Comparison of ENCODE assay signal across 17 cellular contexts in the genomic region with DNA sequence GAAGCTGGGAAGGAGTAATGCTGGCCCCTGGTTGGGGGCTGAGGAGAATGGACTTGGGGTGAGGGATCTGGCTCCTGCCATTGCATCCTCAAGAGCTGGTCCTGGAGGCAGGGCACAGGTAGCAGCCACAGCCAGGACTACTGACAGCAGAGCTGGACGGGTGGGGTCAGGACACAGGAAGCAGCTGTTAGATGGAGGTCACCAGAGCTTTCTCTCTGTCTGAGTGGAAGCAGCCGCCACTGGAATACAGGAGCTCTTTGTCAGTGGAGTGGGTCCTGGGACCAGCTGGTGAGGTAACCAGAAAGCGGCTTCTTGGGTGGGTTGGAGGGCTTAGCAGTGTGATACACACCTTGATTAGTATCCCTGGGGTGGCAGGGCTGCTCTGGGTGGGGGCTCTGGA. TPM values are rescaled to one million over a fixed set of nuclear protein-coding genes. Genes with fewer than 3 reads are reported as not detected.
DNase-seq lines count a peak whose midpoint lies in the region; ATAC-seq and TF ChIP-seq lines count a peak whose summit lies in the region.
"Had no signal": no experiment of that assay in that cellular context is flagged by ENCODE, and none has a peak within 500 bp of the region (broad histone marks: within the 10 kb centered on the region; RNA-seq: fewer than 3 reads in every experiment).

No MANE protein-coding gene starts in this region.

- no peaks in the 10 kb centered on the region for H3K4me1 Mint-ChIP-seq in CD4-positive, alpha-beta T cell (ENCODE audit: low read depth)

- H2AFZ ChIP-seq in mesenchymal stem cell (ENCODE audit: low read depth, low read length) = no peak overlapping the region

- TF ChIP-seq CTCF in sigmoid colon (IDR thresholded peaks at IDR 0.05) = no peak
- no peak for TF ChIP-seq CTCF in CD4-positive, alpha-beta T cell (IDR thresholded peaks at IDR 0.05)

- POLR2A ChIA-PET in CD4-positive, alpha-beta T cell (lab: Charles Lee) = no interaction called here

- H3K4me1 ChIP-seq in BLaER1 = peaks cover 30% of the 10 kb centered on the region
- peaks cover 7% of the 10 kb centered on the region for H3K4me1 ChIP-seq in mesenchymal stem cell (ENCODE audit: control insufficient read depth, insufficient read depth, low read depth, low read length)
- H3K4me1 ChIP-seq in sigmoid colon = peaks cover 0 to 65% (median 39%) of the 10 kb centered on the region in 4 donors

- H3K36me3 ChIP-seq in BLaER1 (no peaks in the 10 kb centered on the region), mesenchymal stem cell (ENCODE audit: control insufficient read depth in 1 of 2, insufficient read depth in 2 of 2, low read depth in 1 of 2, low read length in 2 of 2) (peaks cover 48 to 53% of the 10 kb centered on the region in 2 experiments), sigmoid colon (no peaks in the 10 kb centered on the region)
- H3K36me3 ChIP-seq: BLaER1 treated with 17β-estradiol and CSF1 and Interleukin-3, amounts not matched to agents 10 nM and 100 nM had no signal

- H4K91ac ChIP-seq in mesenchymal stem cell (ENCODE audit: low read length) = no peak overlapping the region

- H3K4me2 ChIP-seq in BLaER1 (no peak overlapping the region), mesenchymal stem cell (ENCODE audit: low read length, poor library complexity, severe bottlenecking) (no peak overlapping the region)

- H3K9me3 Mint-ChIP-seq in CD4-positive, alpha-beta T cell = no peaks in the 10 kb centered on the region

- H3K4ac ChIP-seq in mesenchymal stem cell (ENCODE audit: low read depth in 1 of 2, low read length in 2 of 2) = no peak overlapping the region

- intact Hi-C loops in sigmoid colon (cut with DNase I) = loop anchor here (5.0 kb wide), 1 partner anchor 59 kb away; a partner anchor contains a TSS
- intact Hi-C loops in CD4-positive, alpha-beta T cell (cut with DNase I, micrococcal nuclease) = loop anchor here in 1 of 2 experiments (5.0 kb wide), 1 partner anchor 1581 kb away; no protein-coding TSS in a partner anchor

- no peak overlapping the region for H3K23ac ChIP-seq in mesenchymal stem cell (ENCODE audit: low read length in 2 of 2)

- no peak overlapping the region for H2BK5ac ChIP-seq in mesenchymal stem cell (ENCODE audit: low read depth, low read length, poor library complexity, severe bottlenecking)

- no peaks in the 10 kb centered on the region for H3K36me3 Mint-ChIP-seq in CD4-positive, alpha-beta T cell (ENCODE audit: low read depth)

- H3K27me3 Mint-ChIP-seq in CD4-positive, alpha-beta T cell = no peaks in the 10 kb centered on the region

- H2AK5ac ChIP-seq in mesenchymal stem cell (ENCODE audit: low read length, severe bottlenecking) = no peak overlapping the region

- H3K79me1 ChIP-seq in mesenchymal stem cell (replicated peaks; ENCODE audit: low read length, poor library complexity, severe bottlenecking) = peaks cover 3% of the 10 kb centered on the region

- no peak overlapping the region for H3K4me3 Mint-ChIP-seq in CD4-positive, alpha-beta T cell

- no peak overlapping the region for H3K4me3 ChIP-seq in BLaER1
- H3K4me3 ChIP-seq in mesenchymal stem cell (ENCODE audit: insufficient read depth in 1 of 2, low read depth in 1 of 2, low read length in 2 of 2) = no peak overlapping the region
- no peak overlapping the region for H3K4me3 ChIP-seq in sigmoid colon
- H3K4me3 ChIP-seq: BLaER1 treated with 17β-estradiol and CSF1 and Interleukin-3, amounts not matched to agents 10 nM and 100 nM had no signal

- 86% methylated on average over 3 of the region's 3 CpGs for WGBS in mesenchymal stem cell
- 87% methylated on average over 3 of the region's 3 CpGs for WGBS in sigmoid colon, 2 donors

- TF ChIP-seq EP300 in sigmoid colon (IDR thresholded peaks at IDR 0.05) = no peak

- CTCF ChIA-PET in CD4-positive, alpha-beta T cell (lab: Charles Lee) = no interaction called here

- no peak overlapping the region for H2BK12ac ChIP-seq in mesenchymal stem cell (ENCODE audit: low read length in 2 of 2)

- H3K27me3 ChIP-seq in BLaER1 (no peaks in the 10 kb centered on the region), mesenchymal stem cell (ENCODE audit: control insufficient read depth in 1 of 2, insufficient read depth in 1 of 2, low read length in 2 of 2) (no peaks in the 10 kb centered on the region), sigmoid colon (no peaks in the 10 kb centered on the region)
- no peaks in the 10 kb centered on the region for H3K27me3 ChIP-seq in CD4-positive, alpha-beta T cell (ENCODE audit: control insufficient read depth, insufficient read depth, low read length)
- H3K27me3 ChIP-seq: BLaER1 treated with 17β-estradiol and CSF1 and Interleukin-3, amounts not matched to agents 10 nM and 100 nM had no signal

- TF ChIP-seq POLR2A in sigmoid colon (IDR thresholded peaks at IDR 0.05) = no peak

- DNase-seq in dermis microvascular lymphatic vessel endothelial cell (ENCODE audit: low read depth in 2 of 2) (peak; percentile 40 to 45), mesenchymal stem cell (no peak), sigmoid colon (no peak), NCI-H1436 treated with DMSO at 0.1 percent for 48 hours (lab: John Stamatoyannopoulos, UW) (no peak)
- no peak for DNase-seq in stimulated activated CD4-positive, alpha-beta T cell treated with anti-CD3 and anti-CD28 coated beads, Interleukin-4, amount 100 ng/mL, for 4 hours
- DNase-seq in CD4-positive, alpha-beta T cell = no peak
- DNase-seq: IMR-90, Karpas-422, NCI-H1105, NCI-H187, NCI-H526, SHP77 had no signal

- no peak overlapping the region for H3K9ac ChIP-seq in BLaER1
- no peak overlapping the region for H3K9ac ChIP-seq in mesenchymal stem cell (ENCODE audit: low read length)
- H3K9ac ChIP-seq: BLaER1 treated with 17β-estradiol and CSF1 and Interleukin-3, amounts not matched to agents 10 nM and 100 nM had no signal

- no peak overlapping the region for H4K8ac ChIP-seq in mesenchymal stem cell (ENCODE audit: low read length)

- H3K14ac ChIP-seq in mesenchymal stem cell (ENCODE audit: low read length in 2 of 2) = no peak overlapping the region

- H3K9me3 ChIP-seq in BLaER1 = no peaks in the 10 kb centered on the region
- no peaks in the 10 kb centered on the region for H3K9me3 ChIP-seq in mesenchymal stem cell (ENCODE audit: control insufficient read depth, low read length)
- no peaks in the 10 kb centered on the region for H3K9me3 ChIP-seq in sigmoid colon
- H3K9me3 ChIP-seq in CD4-positive, alpha-beta T cell (ENCODE audit: control insufficient read depth, low read length) = no peaks in the 10 kb centered on the region

- H3K27ac ChIP-seq in BLaER1 (0 out of 2 replicates have a peak overlapping the region, but pooled peaks have one; percentile 15), mesenchymal stem cell (ENCODE audit: low read length, poor library complexity, severe bottlenecking) (no peak overlapping the region), sigmoid colon (peak overlapping the region; percentile 88 to 95 (median 93))
- no peak overlapping the region for H3K27ac ChIP-seq in CD4-positive, alpha-beta T cell (ENCODE audit: low read depth, low read length)
- H3K27ac ChIP-seq: BLaER1 treated with 17β-estradiol and CSF1 and Interleukin-3, amounts not matched to agents 10 nM and 100 nM had no signal

- H4K20me1 ChIP-seq in BLaER1 = no peaks in the 10 kb centered on the region
- H4K20me1 ChIP-seq: BLaER1 treated with 17β-estradiol and CSF1 and Interleukin-3, amounts not matched to agents 10 nM and 100 nM had no signal

- no peak overlapping the region for H2BK120ac ChIP-seq in mesenchymal stem cell (ENCODE audit: low read depth, low read length)

- no peak overlapping the region for H3K27ac Mint-ChIP-seq in CD4-positive, alpha-beta T cell

- no peak for ATAC-seq in HG02973 (IDR thresholded peaks at IDR 0.05; ENCODE audit: unreplicated experiment)
- ATAC-seq in CD4-positive, alpha-beta T cell (ENCODE audit: poor library complexity) = no peak

- H2BK15ac ChIP-seq in mesenchymal stem cell (ENCODE audit: low read depth, poor library complexity, severe bottlenecking) = peak overlapping the region; percentile 12

- H3K18ac ChIP-seq in mesenchymal stem cell (ENCODE audit: low read depth in 1 of 2, low read length in 2 of 2) = no peak overlapping the region

RNA-seq across cellular contexts. Expression of a gene that starts 58.1 kb away (rescaled TPM):
- total RNA-seq in dermis microvascular lymphatic vessel endothelial cell = 3.6 and 6.6 TPM in 2 replicates
- 1.0 TPM for polyA plus RNA-seq in mesenchymal stem cell (2013, experiment 1 of 2)
- polyA plus RNA-seq in mesenchymal stem cell (2013, experiment 2 of 2) = 0.86 TPM
- 100 to 1,000 TPM in 3 of 4 donors, 10 to 100 TPM in 1; 66.0 to 191 (median 146) TPM for total RNA-seq in sigmoid colon
- polyA plus RNA-seq in sigmoid colon = 10 to 100 TPM in 1 of 3 donors, 1 to 10 TPM in 2; 3.7 to 41.8 (median 7.8) TPM
- under 1 TPM; 0.17 to 0.22 TPM for total RNA-seq in CD4-positive, alpha-beta T cell
- total RNA-seq: H7, HT1080 had no signal

Comparison
In these comparisons a context has a peak if more than half of its experiments do, and no peak if none do; other contexts are left out.
1. H3K27ac ChIP-seq: peak in BLaER1 (single experiment) and sigmoid colon (4 of 4); none in mesenchymal stem cell (single experiment) and CD4-positive, alpha-beta T cell (single experiment).
2. DNase-seq: peak in dermis microvascular lymphatic vessel endothelial cell (2 of 2); none in mesenchymal stem cell (single experiment), sigmoid colon (single experiment), NCI-H1436 treated with DMSO at 0.1 percent for 48 hours (single experiment), stimulated activated CD4-positive, alpha-beta T cell treated with anti-CD3 and anti-CD28 coated beads, Interleukin-4, amount 100 ng/mL, for 4 hours (0 of 2) and CD4-positive, alpha-beta T cell (0 of 10).